Comparison of ENCODE assay signal across 8 cellular contexts in genomic region chr5:98928802-98929122, GRCh38. TPM values are rescaled to one million over a fixed set of nuclear protein-coding genes. Genes with fewer than 3 reads are reported as not detected.
DNase-seq lines count a peak whose midpoint lies in the region; FAIRE-seq and TF ChIP-seq lines count a peak whose summit lies in the region.

Gene CHD1, minus strand, starts transcription at chr5:98929007. Its CDS starts 2,621 bp downstream, at chr5:98926386.

- H3K36me3 ChIP-seq in HEK293 (ENCODE audit: control insufficient read depth in 2 of 2, insufficient read depth in 1 of 2, low read length in 2 of 2) (peaks cover 18 to 25% of the 10 kb centered on the region in 2 experiments), SJCRH30 (peaks cover 24% of the 10 kb centered on the region)

- H3K4me3 ChIP-seq in HEK293 (ENCODE audit: low read depth, low read length) (peak within 1 kb of the TSS; percentile 99), SJCRH30 (peak within 1 kb of the TSS; percentile 81)

- no peak for FAIRE-seq in frontal cortex (lab: Jason Lieb, UNC)

- H3K9me3 ChIP-seq in HEK293 (ENCODE audit: control insufficient read depth, insufficient read depth, low read depth, low read length), result no peaks in the 10 kb centered on the region
- H3K9me3 ChIP-seq in SJCRH30 (replicated peaks), result no peaks in the 10 kb centered on the region

- no peaks in the 10 kb centered on the region for H3K27me3 ChIP-seq in SJCRH30

- DNase-seq in GM04503 (ENCODE audit: low read depth) (peak; percentile 70), MV-4-11 (lab: John Stamatoyannopoulos, UW) (peak; percentile 92), SJCRH30 (peak; percentile 95), frontal cortex (ENCODE audit: low spot score in 2 of 2) (peak; percentile 87 to 94), non-pigmented ciliary epithelial cell (ENCODE audit: low read depth) (peak; percentile 70), substantia nigra (lab: John Stamatoyannopoulos, UW) (peak in 45 of 49 donors; percentile 64 to 97 (median 93))
- peak; percentile 94 for DNase-seq in activated naive CD4-positive, alpha-beta T cell treated with Interleukin-2 at 50 U/mL for 16 hours

- CTCF ChIA-PET in HEK293 (lab: Yijun Ruan, JAX), result interaction anchor here (0.7 kb wide), 2 partner anchors 132 to 1920 kb away, joined by 3 read pairs; no protein-coding TSS in a partner anchor

- TF ChIP-seq CTCF in HEK293 (tag by site-specific recombination; IDR thresholded peaks at IDR 0.05), result no peak

- 0 out of 2 replicates have a peak, but pooled peaks cover 4% of the 10 kb centered on the region for H3K4me1 ChIP-seq in HEK293 (ENCODE audit: control insufficient read depth, insufficient read depth, low read length)
- H3K4me1 ChIP-seq in SJCRH30, result peaks cover 15% of the 10 kb centered on the region

- POLR2A ChIA-PET in HEK293 (lab: Yijun Ruan, JAX), result interaction anchor here (1.0 to 3.2 kb wide), 4 partner anchors 12 to 104 kb away, joined by 4 to 16 read pairs (median 9); no protein-coding TSS in a partner anchor

- H3K27ac ChIP-seq in HEK293 (ENCODE audit: extremely low read depth, low read depth, low read length) (peak within 1 kb of the TSS; percentile 98), SJCRH30 (peak within 1 kb of the TSS; percentile 87), substantia nigra (ENCODE audit: low read depth, low read length, poor library complexity, severe bottlenecking) (peak within 1 kb of the TSS; percentile 99)

TF ChIP-seq in HEK293, 187 proteins besides CTCF, POLR2A, EP300 and RAD21 (continues in another document):
- no peak for TF ChIP-seq IKZF3 (tag by site-specific recombination; IDR thresholded peaks at IDR 0.05)
- TF ChIP-seq YY2 (tag by site-specific recombination; IDR thresholded peaks at IDR 0.05), result peak; percentile 70; the same call in 1 of the 2 replicates
- peak; percentile 70 for TF ChIP-seq SP2 (tag by site-specific recombination; IDR thresholded peaks at IDR 0.05)
- TF ChIP-seq ZNF473 (tag by site-specific recombination; IDR thresholded peaks at IDR 0.05), result no peak
- no peak for TF ChIP-seq KLF1 (tag by site-specific recombination; IDR thresholded peaks at IDR 0.05)
- no peak for TF ChIP-seq ZNF112 (tag by site-specific recombination; IDR thresholded peaks at IDR 0.05)
- no peak for TF ChIP-seq HOXA7 (CRISPR knock-in tag; IDR thresholded peaks at IDR 0.05; ENCODE audit: borderline replicate concordance)
- TF ChIP-seq PRDM1 (tag by site-specific recombination; IDR thresholded peaks at IDR 0.05), result no peak
- no peak for TF ChIP-seq ZNF549 (tag by site-specific recombination; IDR thresholded peaks at IDR 0.05)
- TF ChIP-seq KLF17 (tag by site-specific recombination; IDR thresholded peaks at IDR 0.05), result no peak
- no peak for TF ChIP-seq AEBP2 (tag by site-specific recombination; IDR thresholded peaks at IDR 0.05; ENCODE audit: borderline replicate concordance)
- no peak for TF ChIP-seq ZNF202 (tag by site-specific recombination; IDR thresholded peaks at IDR 0.05; ENCODE audit: borderline replicate concordance)
- no peak for TF ChIP-seq ZBTB11 (tag by site-specific recombination; conservative IDR thresholded peaks at IDR 0.05; ENCODE audit: low read depth)
- TF ChIP-seq ZNF561 (tag by site-specific recombination; IDR thresholded peaks at IDR 0.05; ENCODE audit: borderline replicate concordance), result peak; percentile 10; the same call in 1 of the 2 replicates
- no peak for TF ChIP-seq ZBTB21 (tag by site-specific recombination; IDR thresholded peaks at IDR 0.05)
- TF ChIP-seq PATZ1 (tag by site-specific recombination; IDR thresholded peaks at IDR 0.05), result no peak; the same call in 1 of the 2 replicates
- TF ChIP-seq ZNF76 (tag by site-specific recombination; IDR thresholded peaks at IDR 0.05; ENCODE audit: borderline replicate concordance, low read depth), result no peak
- TF ChIP-seq GLIS1 (tag by site-specific recombination; IDR thresholded peaks at IDR 0.05), result peak; percentile 4; the same call in 1 of the 2 replicates
- peak; percentile 7 for TF ChIP-seq SP3 (tag by site-specific recombination; IDR thresholded peaks at IDR 0.05)
- no peak for TF ChIP-seq ZBTB7A (tag by site-specific recombination; IDR thresholded peaks at IDR 0.05; ENCODE audit: low read depth)
- TF ChIP-seq PBX3 (CRISPR knock-in tag; IDR thresholded peaks at IDR 0.05), result 0 out of 2 replicates have a peak, but pooled peaks have one; percentile 17
- TF ChIP-seq EGR2 (tag by site-specific recombination; IDR thresholded peaks at IDR 0.05; ENCODE audit: low read depth), result peak; percentile 48
- peak; percentile 79 for TF ChIP-seq YY1 (tag by site-specific recombination; IDR thresholded peaks at IDR 0.05)
- TF ChIP-seq ZFHX2 (tag by site-specific recombination; conservative IDR thresholded peaks at IDR 0.05), result peak; percentile 74

RNA-seq across cellular contexts. Expression of gene CHD1, which starts in this region (rescaled TPM):
- total RNA-seq in SJCRH30 (2014; rRNA removed; shearing (Covaris generic)), result 73.6 and 95.8 TPM in 2 replicates
- 63.2 TPM for total RNA-seq in frontal cortex

Comparison
In these comparisons a context has a peak if more than half of its experiments do, and no peak if none do; other contexts are left out.
1. Peak in every context shown above with its lines: DNase-seq, H3K4me3 ChIP-seq and H3K27ac ChIP-seq.